Comparison of ENCODE assay signal across 8 cellular contexts in genomic region chr1:36366091-36366661, GRCh38. TPM values are rescaled to one million over a fixed set of nuclear protein-coding genes. Genes with fewer than 3 reads are reported as not detected.
DNase-seq lines count a peak whose midpoint lies in the region; ATAC-seq, FAIRE-seq and TF ChIP-seq lines count a peak whose summit lies in the region.

No MANE protein-coding gene starts in this region.

- ATAC-seq in SK-N-SH treated with all-trans-retinoic acid at 6 μM for 48 hours (peak; percentile 55), GM12878 (peak; percentile 36), HepG2 (no peak), HG03439 (IDR thresholded peaks at IDR 0.05; ENCODE audit: unreplicated experiment) (no peak), GM21529 (IDR thresholded peaks at IDR 0.05; ENCODE audit: unreplicated experiment) (no peak)
- ATAC-seq in stimulated activated naive B cell treated with anti-CD40 and anti-IgM and Interleukin-4, amounts not matched to agents 10 μg/mL and 1 μg/mL and 100 μg/mL, for 72 hours (replicated peaks): peak; percentile 66 to 75

- RAD21 ChIA-PET in GM12878 (lab: Charles Lee; ENCODE audit: unreplicated experiment): interaction anchor here (1.1 to 1.5 kb wide), 2 partner anchors 24 to 80 kb away, joined by 3 to 4 read pairs; no protein-coding TSS in a partner anchor

- H3K27ac Mint-ChIP-seq in stimulated activated naive B cell treated with anti-CD40 and anti-IgM and Interleukin-4, amounts not matched to agents 10 μg/mL and 1 μg/mL and 100 μg/mL, for 72 hours: peak overlapping the region; percentile 92

- H3K36me3 ChIP-seq in GM12878 (ENCODE audit: control insufficient read depth in 2 of 2, insufficient read depth in 2 of 2, low read length in 1 of 2) (peaks cover 7 to 19% of the 10 kb centered on the region in 2 experiments; a peak in 3 of 4 replicates), HepG2 (replicated peaks in 1 of 2; ENCODE audit: control insufficient read depth in 1 of 2, insufficient read depth in 2 of 2, low read length in 2 of 2) (peaks cover 17 to 52% of the 10 kb centered on the region in 2 experiments)

- CTCF ChIA-PET in GM12878 (lab: Yijun Ruan, JAX) (interaction anchor here (1.0 to 8.1 kb wide), 4 partner anchors 19 to 53 kb away, joined by 3 to 157 read pairs (median 32); no protein-coding TSS in a partner anchor), HepG2 (lab: Yijun Ruan, JAX; ENCODE audit: low intra/inter-chr PET ratio, low total read pairs) (no interaction called here)

- TF ChIP-seq EP300 in GM12878 (IDR thresholded peaks at IDR 0.05; ENCODE audit: borderline replicate concordance in 1 of 2, control insufficient read depth in 1 of 2, low read depth in 2 of 2, low read length in 2 of 2) (no peak), HepG2 (IDR thresholded peaks at IDR 0.05; ENCODE audit: low read depth in 2 of 2, low read length in 2 of 2) (no peak), HepG2 (CRISPR knock-in tag; IDR thresholded peaks at IDR 0.05; ENCODE audit: borderline replicate concordance) (no peak)

- H3K27ac ChIP-seq in GM12878 (ENCODE audit: control insufficient read depth, insufficient read depth) (peak overlapping the region; percentile 18; the same call in 1 of the 2 replicates), HepG2 (ENCODE audit: extremely low read length, insufficient read depth, low read length) (no peak overlapping the region)

- intact Hi-C loops in GM12878 (cut with micrococcal nuclease; ENCODE audit: unreplicated experiment): no loop called here
- intact Hi-C loops in HepG2 (cut with micrococcal nuclease; ENCODE audit: unreplicated experiment): no loop called here

- no peaks in the 10 kb centered on the region for H3K9me3 ChIP-seq in GM12878 (replicated peaks; ENCODE audit: control insufficient read depth, insufficient read depth, low read length)
- H3K9me3 ChIP-seq in HepG2 (ENCODE audit: low read length): no peaks in the 10 kb centered on the region

- H3K4me1 Mint-ChIP-seq in stimulated activated naive B cell treated with anti-CD40 and anti-IgM and Interleukin-4, amounts not matched to agents 10 μg/mL and 1 μg/mL and 100 μg/mL, for 72 hours: peaks cover 39 to 66% of the 10 kb centered on the region in 2 donors

- POLR2A ChIA-PET in GM12878 (lab: Charles Lee) (interaction anchor here (0.7 to 3.6 kb wide), 5 partner anchors 10 to 46 kb away, joined by 3 to 15 read pairs (median 4); no protein-coding TSS in a partner anchor), HepG2 (lab: Yijun Ruan, JAX) (no interaction called here)

- no peaks in the 10 kb centered on the region for H4K20me1 ChIP-seq in GM12878 (ENCODE audit: control insufficient read depth, insufficient read depth)
- no peaks in the 10 kb centered on the region for H4K20me1 ChIP-seq in HepG2 (ENCODE audit: insufficient read depth, low read length)

- peaks cover 18 to 25% of the 10 kb centered on the region in 2 donors for H3K36me3 Mint-ChIP-seq in stimulated activated naive B cell treated with anti-CD40 and anti-IgM and Interleukin-4, amounts not matched to agents 10 μg/mL and 1 μg/mL and 100 μg/mL, for 72 hours

- H3K79me2 ChIP-seq in GM12878 (ENCODE audit: control insufficient read depth, insufficient read depth, low read length) (peaks cover 11% of the 10 kb centered on the region), HepG2 (ENCODE audit: insufficient read depth, low read length) (peaks cover 12% of the 10 kb centered on the region)

- 90% methylated on average over 16 of the region's 18 CpGs for WGBS in GM12878 (ENCODE audit: insufficient coverage, insufficient replicate concordance, low lambda C conversion rate, missing lambda C conversion rate)
- 99% methylated on average over 18 of the region's 18 CpGs for WGBS in HepG2 (ENCODE audit: low lambda C conversion rate)

- H3K27me3 ChIP-seq in GM12878 (replicated peaks in 1 of 2; ENCODE audit: control insufficient read depth in 2 of 2, insufficient read depth in 2 of 2, low read length in 1 of 2): no peaks in the 10 kb centered on the region
- no peaks in the 10 kb centered on the region for H3K27me3 ChIP-seq in HepG2 (ENCODE audit: control insufficient read depth in 1 of 2, insufficient read depth in 2 of 2, low read length in 2 of 2)

- DNase-seq in D721Med (ENCODE audit: insufficient read length, low spot score): peak; percentile 56
- no peak for DNase-seq in GM12878 (ENCODE audit: low read depth, low spot score)
- no peak for DNase-seq in HepG2 (ENCODE audit: low spot score)
- no peak for DNase-seq in stimulated activated naive B cell treated with anti-CD40 and anti-IgM and Interleukin-4, amounts not matched to agents 10 μg/mL and 1 μg/mL and 100 μg/mL, for 72 hours
- DNase-seq in iPS-NIHi7 (ENCODE audit: extremely low spot score): no peak

- H3K4me2 ChIP-seq in GM12878 (ENCODE audit: control insufficient read depth, insufficient read depth) (no peak overlapping the region), HepG2 (ENCODE audit: low read depth, low read length) (no peak overlapping the region)

- TF ChIP-seq CTCF in D721Med (IDR thresholded peaks at IDR 0.05; ENCODE audit: insufficient read depth, missing control alignments) (peak; percentile 35), GM12878 (IDR thresholded peaks at IDR 0.05 in 2 of 3, conservative IDR thresholded peaks at IDR 0.05 in 1 of 3; ENCODE audit: control insufficient read depth in 2 of 3, extremely low read depth in 1 of 3, insufficient read depth in 1 of 3, low read depth in 3 of 3, low read length in 3 of 3) (no peak), HepG2 (CRISPR knock-in tag; IDR thresholded peaks at IDR 0.05) (no peak)

- SMC1A ChIA-PET in GM12878 (lab: Charles Lee; ENCODE audit: uncharacterized antibody, unreplicated experiment): interaction anchor here (0.7 to 5.5 kb wide), 4 partner anchors 16 to 216 kb away, joined by 4 to 36 read pairs (median 14); no protein-coding TSS in a partner anchor

- in situ Hi-C loops in GM12878 (cut with MboI) (no loop called here), HepG2 (cut with HindIII; ENCODE audit: extremely low pct_ligation_motif_present, low pct_unique_long_range_greater_than_20kb) (no loop called here)

- TF ChIP-seq RAD21 in GM12878 (IDR thresholded peaks at IDR 0.05; ENCODE audit: insufficient read depth, low read depth, low read length) (no peak), HepG2 (CRISPR knock-in tag; IDR thresholded peaks at IDR 0.05) (no peak)

- H2AFZ ChIP-seq in GM12878 (ENCODE audit: control insufficient read depth, low read depth, low read length) (no peak overlapping the region), HepG2 (ENCODE audit: low read length) (no peak overlapping the region)

- BruUV-seq in GM12878 (replicated peaks; lab: Mats Ljungman, UMichigan): no TSS peak
- BruUV-seq in HepG2 (replicated peaks; lab: Mats Ljungman, UMichigan): no TSS peak

- no peaks in the 10 kb centered on the region for H3K27me3 Mint-ChIP-seq in stimulated activated naive B cell treated with anti-CD40 and anti-IgM and Interleukin-4, amounts not matched to agents 10 μg/mL and 1 μg/mL and 100 μg/mL, for 72 hours

- no peaks in the 10 kb centered on the region for H3K9me3 Mint-ChIP-seq in stimulated activated naive B cell treated with anti-CD40 and anti-IgM and Interleukin-4, amounts not matched to agents 10 μg/mL and 1 μg/mL and 100 μg/mL, for 72 hours

- TF ChIP-seq POLR2A in GM12878 (IDR thresholded peaks at IDR 0.05; ENCODE audit: low read depth, low read length) (peak; percentile 42; the same call in 1 of the 2 replicates), HepG2 (IDR thresholded peaks at IDR 0.05; ENCODE audit: insufficient read depth in 1 of 2, low read depth in 2 of 2, low read length in 2 of 2) (no peak)

- H3K9ac ChIP-seq in GM12878 (ENCODE audit: control insufficient read depth, insufficient read depth, low read length) (no peak overlapping the region), HepG2 (ENCODE audit: insufficient read depth, low read depth, low read length) (no peak overlapping the region)

- H3K4me3 Mint-ChIP-seq in stimulated activated naive B cell treated with anti-CD40 and anti-IgM and Interleukin-4, amounts not matched to agents 10 μg/mL and 1 μg/mL and 100 μg/mL, for 72 hours: peak overlapping the region; percentile 16 to 21

- peaks cover 27% of the 10 kb centered on the region for H3K4me1 ChIP-seq in GM12878 (ENCODE audit: control insufficient read depth, insufficient read depth, low read length)
- peaks cover 28% of the 10 kb centered on the region for H3K4me1 ChIP-seq in HepG2 (ENCODE audit: insufficient read depth, low read length)

- H3K4me3 ChIP-seq in GM12878 (no peak overlapping the region), HepG2 (replicated peaks in 1 of 3; ENCODE audit: insufficient read depth in 1 of 3, low read depth in 2 of 3, low read length in 3 of 3) (no peak overlapping the region)

- no peak for FAIRE-seq in D721Med (lab: Jason Lieb, UNC)
- FAIRE-seq in GM12878 (lab: Jason Lieb, UNC): no peak
- FAIRE-seq in HepG2 (lab: Jason Lieb, UNC): no peak

RNA-seq across cellular contexts. Expression of gene STK40, which starts 19.5 kb away (rescaled TPM):
- 12.2 and 12.4 TPM in 2 replicates for total RNA-seq in GM12878 (2013; cell fraction: nucleolus; rRNA removed)
- total RNA-seq in GM12878 (2014; rRNA removed) (26.5 and 30.1 TPM in 2 replicates), GM12878 (2014; rRNA removed; fragmentation: Illumina TruSeq; extraction: Trizol) (13.6 and 14.3 TPM in 2 replicates), GM12878 (2021) (51.0 and 57.0 TPM in 2 replicates), HepG2 (2016; rRNA removed; fragmentation: Illumina TruSeq; extraction: Trizol) (33.8 and 40.1 TPM in 2 replicates)
- 11.9 TPM for polyA plus RNA-seq in GM12878 (2011; ENCODE audit: low read depth)
- polyA plus RNA-seq in GM12878 (2011; rRNA removed) (17.2 and 29.0 TPM in 2 replicates), GM12878 (2014; fragmentation: Illumina TruSeq; extraction: Trizol) (11.6 and 28.4 TPM in 2 replicates), GM12878 (2014; fragmentation: Nextera tagmentation; extraction: Ambion mirVana) (1 to 10 TPM in 1 of 2 experiments, under 1 TPM in 1; 0.27 to 2.1 TPM), GM12878 (2014; rRNA removed) (37.0 and 40.6 TPM in 2 replicates), GM12878 (2016; fragmentation: Nextera tagmentation; extraction: Ambion mirVana) (10 to 100 TPM; 39.8 to 41.7 TPM), HepG2 (2011; rRNA removed) (35.1 and 49.2 TPM in 2 replicates)
- polyA plus RNA-seq in GM12878 (2011; cell fraction: cytosol; rRNA removed): 22.6 and 24.0 TPM in 2 replicates
- polyA plus RNA-seq in GM12878 (2011; cell fraction: nucleus; rRNA removed): 20.1 and 24.6 TPM in 2 replicates
- polyA plus RNA-seq in GM12878 (2012): 27.7 and 29.5 TPM in 2 replicates
- 22.2 and 22.4 TPM in 2 replicates for polyA minus RNA-seq in GM12878 (2011; rRNA and poly(A)+ RNA removed)
- polyA minus RNA-seq in GM12878 (2011; cell fraction: cytosol; rRNA and poly(A)+ RNA removed): 7.1 and 7.5 TPM in 2 replicates
- polyA minus RNA-seq in GM12878 (2011; cell fraction: nucleus; rRNA and poly(A)+ RNA removed): 3.3 and 5.7 TPM in 2 replicates
- 24.9 and 25.5 TPM in 2 replicates for total RNA-seq in HepG2 (2016; cell fraction: cytosol; rRNA removed; fragmentation: Illumina TruSeq; extraction: Trizol; ENCODE audit: low read depth)
- total RNA-seq in HepG2 (2016; cell fraction: insoluble cytoplasmic fraction; rRNA removed; fragmentation: Illumina TruSeq; extraction: Trizol): 32.8 and 34.8 TPM in 2 replicates
- total RNA-seq in HepG2 (2016; cell fraction: membrane; rRNA removed; fragmentation: Illumina TruSeq; extraction: Trizol): 68.1 and 69.3 TPM in 2 replicates
- 19.0 and 20.3 TPM in 2 replicates for total RNA-seq in HepG2 (2016; cell fraction: nucleus; rRNA removed; fragmentation: Illumina TruSeq; extraction: Trizol)
- polyA plus RNA-seq in HepG2 (2011; cell fraction: cytosol; rRNA removed): 30.7 and 33.6 TPM in 2 replicates
- 35.7 and 39.3 TPM in 2 replicates for polyA plus RNA-seq in HepG2 (2011; cell fraction: nucleus; rRNA removed)
- polyA plus RNA-seq in HepG2 (2012): 32.0 and 37.7 TPM in 2 replicates
- polyA plus RNA-seq in HepG2 (2016; cell fraction: cytosol; fragmentation: Illumina TruSeq; extraction: Trizol; ENCODE audit: low read depth): 28.6 and 31.6 TPM in 2 replicates
- polyA plus RNA-seq in HepG2 (2016; cell fraction: insoluble cytoplasmic fraction; fragmentation: Illumina TruSeq; extraction: Trizol; ENCODE audit: low read depth): 42.6 and 52.9 TPM in 2 replicates
- polyA plus RNA-seq in HepG2 (2016; cell fraction: membrane; fragmentation: Illumina TruSeq; extraction: Trizol; ENCODE audit: low read depth): 71.6 and 77.6 TPM in 2 replicates
- polyA plus RNA-seq in HepG2 (2016; cell fraction: nucleus; fragmentation: Illumina TruSeq; extraction: Trizol; ENCODE audit: insufficient read depth, low read depth): 39.8 and 45.0 TPM in 2 replicates
- polyA minus RNA-seq in HepG2 (2011; rRNA and poly(A)+ RNA removed; ENCODE audit: low replicate concordance): 14.8 and 47.6 TPM in 2 replicates
- 15.3 and 21.4 TPM in 2 replicates for polyA minus RNA-seq in HepG2 (2011; cell fraction: cytosol; rRNA and poly(A)+ RNA removed)
- polyA minus RNA-seq in HepG2 (2011; cell fraction: nucleus; rRNA and poly(A)+ RNA removed): 8.6 and 8.8 TPM in 2 replicates

RNA-seq across cellular contexts. Expression of gene LSM10, which starts 31.5 kb away (rescaled TPM):
- 4.2 and 6.5 TPM in 2 replicates for total RNA-seq in GM12878 (2013; cell fraction: nucleolus; rRNA removed)
- 43.3 and 48.3 TPM in 2 replicates for total RNA-seq in GM12878 (2014; rRNA removed)
- total RNA-seq in GM12878 (2014; rRNA removed; fragmentation: Illumina TruSeq; extraction: Trizol): 11.9 and 13.1 TPM in 2 replicates
- 53.6 and 56.6 TPM in 2 replicates for total RNA-seq in GM12878 (2021)
- 39.7 TPM for polyA plus RNA-seq in GM12878 (2011; ENCODE audit: low read depth)
- 35.3 and 58.4 TPM in 2 replicates for polyA plus RNA-seq in GM12878 (2011; rRNA removed)
- polyA plus RNA-seq in GM12878 (2011; cell fraction: cytosol; rRNA removed): 70.9 and 107 TPM in 2 replicates
- polyA plus RNA-seq in GM12878 (2011; cell fraction: nucleus; rRNA removed): 31.8 and 32.9 TPM in 2 replicates
- polyA plus RNA-seq in GM12878 (2012): 42.3 and 45.0 TPM in 2 replicates
- 34.1 and 68.0 TPM in 2 replicates for polyA plus RNA-seq in GM12878 (2014; fragmentation: Illumina TruSeq; extraction: Trizol)
- 10 to 100 TPM; 26.6 to 36.0 TPM for polyA plus RNA-seq in GM12878 (2014; fragmentation: Nextera tagmentation; extraction: Ambion mirVana)
- polyA plus RNA-seq in GM12878 (2014; rRNA removed): 99.8 and 103 TPM in 2 replicates
- 10 to 100 TPM; 85.9 to 97.3 TPM for polyA plus RNA-seq in GM12878 (2016; fragmentation: Nextera tagmentation; extraction: Ambion mirVana)
- polyA minus RNA-seq in GM12878 (2011; rRNA and poly(A)+ RNA removed): 38.8 and 41.3 TPM in 2 replicates
- 10.7 and 23.7 TPM in 2 replicates for polyA minus RNA-seq in GM12878 (2011; cell fraction: cytosol; rRNA and poly(A)+ RNA removed)
- polyA minus RNA-seq in GM12878 (2011; cell fraction: nucleus; rRNA and poly(A)+ RNA removed): 11.6 and 17.0 TPM in 2 replicates
- 14.0 and 17.0 TPM in 2 replicates for total RNA-seq in HepG2 (2016; rRNA removed; fragmentation: Illumina TruSeq; extraction: Trizol)
- total RNA-seq in HepG2 (2016; cell fraction: cytosol; rRNA removed; fragmentation: Illumina TruSeq; extraction: Trizol; ENCODE audit: low read depth): 56.5 and 60.8 TPM in 2 replicates
- total RNA-seq in HepG2 (2016; cell fraction: insoluble cytoplasmic fraction; rRNA removed; fragmentation: Illumina TruSeq; extraction: Trizol): 14.8 TPM in 2 replicates
- total RNA-seq in HepG2 (2016; cell fraction: membrane; rRNA removed; fragmentation: Illumina TruSeq; extraction: Trizol): 50.9 and 52.1 TPM in 2 replicates
- total RNA-seq in HepG2 (2016; cell fraction: nucleus; rRNA removed; fragmentation: Illumina TruSeq; extraction: Trizol): 6.1 and 9.2 TPM in 2 replicates
- polyA plus RNA-seq in HepG2 (2011; rRNA removed): 52.0 and 61.6 TPM in 2 replicates
- polyA plus RNA-seq in HepG2 (2011; cell fraction: cytosol; rRNA removed): 52.4 and 63.1 TPM in 2 replicates
- polyA plus RNA-seq in HepG2 (2011; cell fraction: nucleus; rRNA removed): 18.3 and 21.3 TPM in 2 replicates
- 22.5 and 35.0 TPM in 2 replicates for polyA plus RNA-seq in HepG2 (2012)
- 247 and 272 TPM in 2 replicates for polyA plus RNA-seq in HepG2 (2016; cell fraction: cytosol; fragmentation: Illumina TruSeq; extraction: Trizol; ENCODE audit: low read depth)
- 57.9 and 60.5 TPM in 2 replicates for polyA plus RNA-seq in HepG2 (2016; cell fraction: insoluble cytoplasmic fraction; fragmentation: Illumina TruSeq; extraction: Trizol; ENCODE audit: low read depth)
- 158 and 176 TPM in 2 replicates for polyA plus RNA-seq in HepG2 (2016; cell fraction: membrane; fragmentation: Illumina TruSeq; extraction: Trizol; ENCODE audit: low read depth)
- 38.1 and 40.1 TPM in 2 replicates for polyA plus RNA-seq in HepG2 (2016; cell fraction: nucleus; fragmentation: Illumina TruSeq; extraction: Trizol; ENCODE audit: insufficient read depth, low read depth)
- 38.9 and 99.2 TPM in 2 replicates for polyA minus RNA-seq in HepG2 (2011; rRNA and poly(A)+ RNA removed; ENCODE audit: low replicate concordance)
- 11.0 and 14.3 TPM in 2 replicates for polyA minus RNA-seq in HepG2 (2011; cell fraction: cytosol; rRNA and poly(A)+ RNA removed)
- 9.0 and 11.3 TPM in 2 replicates for polyA minus RNA-seq in HepG2 (2011; cell fraction: nucleus; rRNA and poly(A)+ RNA removed)

RNA-seq across cellular contexts. Expression of gene EVA1B, which starts 42.7 kb away (rescaled TPM):
- 1.2 TPM in 1 of 2 replicates, not detected in the other for total RNA-seq in GM12878 (2013; cell fraction: nucleolus; rRNA removed)
- 6.4 and 6.9 TPM in 2 replicates for total RNA-seq in GM12878 (2014; rRNA removed)
- total RNA-seq in GM12878 (2014; rRNA removed; fragmentation: Illumina TruSeq; extraction: Trizol): 0.32 and 0.45 TPM in 2 replicates
- 5.3 and 6.1 TPM in 2 replicates for total RNA-seq in GM12878 (2021)
- polyA plus RNA-seq in GM12878 (2011; ENCODE audit: low read depth): 2.1 TPM
- 0.58 TPM in 1 of 2 replicates, not detected in the other for polyA plus RNA-seq in GM12878 (2011; rRNA removed)
- 1.5 and 2.1 TPM in 2 replicates for polyA plus RNA-seq in GM12878 (2011; cell fraction: cytosol; rRNA removed)
- polyA plus RNA-seq in GM12878 (2011; cell fraction: nucleus; rRNA removed): 1.0 TPM in 2 replicates
- 9.5 and 12.8 TPM in 2 replicates for polyA plus RNA-seq in GM12878 (2012)
- not detected in 2 replicates for polyA plus RNA-seq in GM12878 (2014; fragmentation: Illumina TruSeq; extraction: Trizol)
- polyA plus RNA-seq in GM12878 (2014; fragmentation: Nextera tagmentation; extraction: Ambion mirVana): under 1 TPM in 1 of 2 experiments, not detected in 1; 0.15 TPM
- polyA plus RNA-seq in GM12878 (2014; rRNA removed): 3.4 and 6.7 TPM in 2 replicates
- 1 to 10 TPM; 2.7 to 3.2 TPM for polyA plus RNA-seq in GM12878 (2016; fragmentation: Nextera tagmentation; extraction: Ambion mirVana)
- polyA minus RNA-seq in GM12878 (2011; rRNA and poly(A)+ RNA removed): 0.21 TPM in 1 of 2 replicates, not detected in the other
- not detected in 2 replicates for polyA minus RNA-seq in GM12878 (2011; cell fraction: cytosol; rRNA and poly(A)+ RNA removed)
- not detected in 2 replicates for polyA minus RNA-seq in GM12878 (2011; cell fraction: nucleus; rRNA and poly(A)+ RNA removed)
- 3.8 and 6.6 TPM in 2 replicates for total RNA-seq in HepG2 (2016; rRNA removed; fragmentation: Illumina TruSeq; extraction: Trizol)
- total RNA-seq in HepG2 (2016; cell fraction: cytosol; rRNA removed; fragmentation: Illumina TruSeq; extraction: Trizol; ENCODE audit: low read depth): 17.4 and 24.0 TPM in 2 replicates
- 5.1 and 5.9 TPM in 2 replicates for total RNA-seq in HepG2 (2016; cell fraction: insoluble cytoplasmic fraction; rRNA removed; fragmentation: Illumina TruSeq; extraction: Trizol)
- total RNA-seq in HepG2 (2016; cell fraction: membrane; rRNA removed; fragmentation: Illumina TruSeq; extraction: Trizol): 15.5 and 17.9 TPM in 2 replicates
- 2.5 and 2.7 TPM in 2 replicates for total RNA-seq in HepG2 (2016; cell fraction: nucleus; rRNA removed; fragmentation: Illumina TruSeq; extraction: Trizol)
- polyA plus RNA-seq in HepG2 (2011; rRNA removed): 3.9 and 5.8 TPM in 2 replicates
- polyA plus RNA-seq in HepG2 (2011; cell fraction: cytosol; rRNA removed): 4.7 and 13.2 TPM in 2 replicates
- 7.5 and 8.1 TPM in 2 replicates for polyA plus RNA-seq in HepG2 (2011; cell fraction: nucleus; rRNA removed)
- polyA plus RNA-seq in HepG2 (2012): 2.8 and 7.2 TPM in 2 replicates
- polyA plus RNA-seq in HepG2 (2016; cell fraction: cytosol; fragmentation: Illumina TruSeq; extraction: Trizol; ENCODE audit: low read depth): 17.5 and 21.2 TPM in 2 replicates
- 3.5 and 4.8 TPM in 2 replicates for polyA plus RNA-seq in HepG2 (2016; cell fraction: insoluble cytoplasmic fraction; fragmentation: Illumina TruSeq; extraction: Trizol; ENCODE audit: low read depth)
- polyA plus RNA-seq in HepG2 (2016; cell fraction: membrane; fragmentation: Illumina TruSeq; extraction: Trizol; ENCODE audit: low read depth): 12.3 and 13.6 TPM in 2 replicates
- 5.0 and 5.9 TPM in 2 replicates for polyA plus RNA-seq in HepG2 (2016; cell fraction: nucleus; fragmentation: Illumina TruSeq; extraction: Trizol; ENCODE audit: insufficient read depth, low read depth)
- 1.2 and 5.8 TPM in 2 replicates for polyA minus RNA-seq in HepG2 (2011; rRNA and poly(A)+ RNA removed; ENCODE audit: low replicate concordance)
- polyA minus RNA-seq in HepG2 (2011; cell fraction: cytosol; rRNA and poly(A)+ RNA removed): 2.5 and 3.6 TPM in 2 replicates
- polyA minus RNA-seq in HepG2 (2011; cell fraction: nucleus; rRNA and poly(A)+ RNA removed): 0.50 and 0.90 TPM in 2 replicates

Comparison
In these comparisons a context has a peak if more than half of its experiments do, and no peak if none do; other contexts are left out.
1. ATAC-seq: peak in SK-N-SH treated with all-trans-retinoic acid at 6 μM for 48 hours (single experiment), GM12878 (single experiment) and stimulated activated naive B cell treated with anti-CD40 and anti-IgM and Interleukin-4, amounts not matched to agents 10 μg/mL and 1 μg/mL and 100 μg/mL, for 72 hours (2 of 2); none in HepG2 (single experiment), HG03439 (single experiment) and GM21529 (single experiment).